In genomic region chr17:16215273-16215964, GRCh38 we compare ENCODE assay signal across 8 cellular contexts. TPM values are rescaled to one million over a fixed set of nuclear protein-coding genes. Genes with fewer than 3 reads are reported as not detected.
DNase-seq lines count a peak whose midpoint lies in the region; ATAC-seq lines count a peak whose summit lies in the region.

Gene NCOR1 (minus strand): TSS chr17:16215534. CDS start chr17:16194569, 20,965 bp downstream.

- DNase-seq in DMS153 treated with DMSO at 0.1 percent for 48 hours (lab: John Stamatoyannopoulos, UW; ENCODE audit: unreplicated experiment) (peak; percentile 47), OCI-M2 (lab: John Stamatoyannopoulos, UW; ENCODE audit: unreplicated experiment) (peak; percentile 53), activated T-cell treated with anti-CD3 and anti-CD28 coated beads for 4 hours (peak; percentile 79), epithelial cell of prostate (ENCODE audit: low read depth, low spot score) (peak; percentile 73), mucosa of gallbladder (ENCODE audit: low spot score) (peak; percentile 93)
- peak; percentile 86 for DNase-seq in stimulated activated CD8-positive, alpha-beta memory T cell treated with anti-CD3 and anti-CD28 coated beads, Interleukin-4, amount 100 ng/mL, for 24 hours (ENCODE audit: low read depth)

- ATAC-seq in GM21529 (IDR thresholded peaks at IDR 0.05; ENCODE audit: unreplicated experiment), result peak; percentile 74

- H3K27ac Mint-ChIP-seq in IgD-negative memory B cell, result peak within 1 kb of the TSS; percentile 86 to 97 (median 92)

- no peaks in the 10 kb centered on the region for H3K27me3 Mint-ChIP-seq in IgD-negative memory B cell

- peak within 1 kb of the TSS; percentile 96 to 99 (median 98) for H3K4me3 Mint-ChIP-seq in IgD-negative memory B cell

- H3K4me1 Mint-ChIP-seq in IgD-negative memory B cell, result peaks cover 29 to 46% (median 35%) of the 10 kb centered on the region in 3 donors

- H3K27ac ChIP-seq in epithelial cell of prostate, result peak within 1 kb of the TSS; percentile 93

- no peaks in the 10 kb centered on the region for H3K36me3 Mint-ChIP-seq in IgD-negative memory B cell

- no peaks in the 10 kb centered on the region for H3K9me3 Mint-ChIP-seq in IgD-negative memory B cell

RNA-seq across cellular contexts. Expression of gene NCOR1, which starts in this region (rescaled TPM):
- 166 TPM for polyA plus RNA-seq in IgD-negative memory B cell
- total RNA-seq in mucosa of gallbladder, result 139 TPM

Comparison
In these comparisons a context has a peak if more than half of its experiments do, and no peak if none do; other contexts are left out.
1. Peak in every context shown above with its lines: DNase-seq, ATAC-seq and H3K27ac ChIP-seq.